In the genomic region with DNA sequence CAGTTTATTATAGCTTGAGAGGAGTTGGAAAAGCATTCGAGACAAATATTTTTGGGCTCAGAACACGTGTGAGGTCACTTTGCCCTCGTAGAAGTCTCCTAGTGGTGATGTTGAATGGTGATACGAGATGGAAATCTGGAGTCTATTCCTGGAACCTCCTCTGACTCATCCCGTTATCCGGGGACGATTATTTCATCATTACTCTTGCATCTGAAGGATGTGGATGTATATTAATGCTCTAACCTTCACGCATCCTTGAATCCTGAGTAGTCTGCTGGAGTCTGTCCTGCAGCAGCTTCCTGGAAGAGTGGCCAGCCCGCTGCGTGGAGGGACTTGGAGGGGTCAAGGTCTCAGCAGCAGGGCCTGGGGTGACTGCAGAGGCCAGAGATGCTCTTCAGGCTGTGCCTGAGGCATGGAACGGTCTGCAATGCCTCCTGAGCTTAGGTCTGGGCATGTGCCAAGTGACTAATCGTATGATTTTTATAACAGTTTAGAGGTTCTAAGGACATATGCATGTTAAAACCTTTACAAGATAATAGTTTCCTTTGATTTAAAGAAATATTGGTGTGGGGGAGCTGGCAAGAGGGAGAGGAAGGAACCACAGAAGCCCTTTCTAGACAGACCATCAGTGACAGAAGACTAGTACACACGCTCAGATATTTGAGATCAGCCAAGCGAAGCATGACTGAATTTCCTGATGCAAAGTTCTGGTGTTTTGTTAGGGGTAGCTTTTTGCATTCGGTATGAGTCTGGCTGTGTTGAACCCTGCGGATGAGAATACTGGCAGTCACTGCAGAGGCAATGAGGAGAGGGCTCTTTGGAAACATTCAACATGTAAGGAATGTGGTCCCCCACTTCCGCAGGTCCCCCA, we compare ENCODE assay signal across 13 cellular contexts.
DNase-seq lines count a peak whose midpoint lies in the region; TF ChIP-seq lines count a peak whose summit lies in the region.
"Had no signal": no experiment of that assay in that cellular context is flagged by ENCODE, and none has a peak within 500 bp of the region (broad histone marks: within the 10 kb centered on the region; RNA-seq: fewer than 3 reads in every experiment).

No MANE protein-coding gene starts in this region.

- no peak overlapping the region for H3K14ac ChIP-seq in neuronal stem cell (ENCODE audit: low read length)

- H3K9me3 Mint-ChIP-seq in HFFc6: peaks cover 5% of the 10 kb centered on the region; the same call in 1 of the 2 replicates
- peaks cover 3% of the 10 kb centered on the region for H3K9me3 Mint-ChIP-seq in activated CD4-positive, alpha-beta T cell treated with anti-CD3 and anti-CD28 coated beads, Interleukin-2, amount 10 ng/mL, durations not matched to agents 24 days and 14 days

- no peak overlapping the region for H2BK5ac ChIP-seq in neuronal stem cell (ENCODE audit: low read length)

- intact Hi-C loops in activated CD4-positive, alpha-beta T cell treated with anti-CD3 and anti-CD28 coated beads, Interleukin-2, amount 10 ng/mL, durations not matched to agents 24 days and 14 days (cut with micrococcal nuclease): no loop called here

- H3K79me1 ChIP-seq in neuronal stem cell (ENCODE audit: low read depth, low read length): no peaks in the 10 kb centered on the region

- no peaks in the 10 kb centered on the region; the same call in 1 of the 2 replicates for H3K36me3 Mint-ChIP-seq in HFFc6 (ENCODE audit: low read depth)
- no peaks in the 10 kb centered on the region for H3K36me3 Mint-ChIP-seq in activated CD4-positive, alpha-beta T cell treated with anti-CD3 and anti-CD28 coated beads, Interleukin-2, amount 10 ng/mL, durations not matched to agents 24 days and 14 days (ENCODE audit: low read depth)

- peak overlapping the region; percentile 73 for H3K27ac Mint-ChIP-seq in HFFc6
- H3K27ac Mint-ChIP-seq in activated CD4-positive, alpha-beta T cell treated with anti-CD3 and anti-CD28 coated beads, Interleukin-2, amount 10 ng/mL, durations not matched to agents 24 days and 14 days: no peak overlapping the region

- peaks cover 0 to 12% of the 10 kb centered on the region in 2 donors for H3K4me1 ChIP-seq in neuronal stem cell (ENCODE audit: control insufficient read depth in 2 of 2, insufficient read depth in 1 of 2, low read depth in 1 of 2, low read length in 2 of 2)
- H3K4me1 ChIP-seq: tibial artery had no signal

- peak overlapping the region; percentile 49 for H3K4me3 Mint-ChIP-seq in HFFc6
- H3K4me3 Mint-ChIP-seq in activated CD4-positive, alpha-beta T cell treated with anti-CD3 and anti-CD28 coated beads, Interleukin-2, amount 10 ng/mL, durations not matched to agents 24 days and 14 days: no peak overlapping the region

- H3K36me3 ChIP-seq in neuronal stem cell (replicated peaks in 1 of 2; ENCODE audit: control insufficient read depth in 2 of 2, insufficient read depth in 2 of 2, low read length in 2 of 2): no peaks in the 10 kb centered on the region
- H3K36me3 ChIP-seq: esophagus squamous epithelium, tibial artery had no signal

- H3K9ac ChIP-seq in neuronal stem cell (ENCODE audit: low read depth, low read length, poor library complexity): peak overlapping the region; percentile 50

- no peak overlapping the region for H3K4me2 ChIP-seq in neuronal stem cell (ENCODE audit: insufficient read depth, low read length, poor library complexity, severe bottlenecking)

- H3K4me1 Mint-ChIP-seq in HFFc6 (ENCODE audit: low read depth): peaks cover 26% of the 10 kb centered on the region
- no peaks in the 10 kb centered on the region for H3K4me1 Mint-ChIP-seq in activated CD4-positive, alpha-beta T cell treated with anti-CD3 and anti-CD28 coated beads, Interleukin-2, amount 10 ng/mL, durations not matched to agents 24 days and 14 days

- H3K4ac ChIP-seq in neuronal stem cell (ENCODE audit: low read length): no peak overlapping the region

- no peak overlapping the region for H2BK12ac ChIP-seq in neuronal stem cell (ENCODE audit: low read length)

- peak overlapping the region; percentile 67 for H3K18ac ChIP-seq in neuronal stem cell (ENCODE audit: low read length)

- H3K27ac ChIP-seq in neuronal stem cell (replicated peaks; ENCODE audit: low read length): no peak overlapping the region
- H3K27ac ChIP-seq: esophagus squamous epithelium, tibial artery had no signal

- H2AFZ ChIP-seq in neuronal stem cell (ENCODE audit: low read length): peak overlapping the region; percentile 69

- no CpG with 5 or more reads among the region's 17 CpGs for WGBS in neuronal stem cell (ENCODE audit: extremely low coverage in 2 of 2, insufficient read length in 2 of 2, insufficient replicate concordance in 1 of 2), 2 donors

- peak; percentile 79 for DNase-seq in GM04504 (ENCODE audit: low read depth)
- peak; percentile 87 for DNase-seq in HFFc6
- DNase-seq in neuronal stem cell (ENCODE audit: low spot score): no peak
- no peak for DNase-seq in activated T-cell treated with anti-CD3 and anti-CD28 coated beads, Interleukin-2, amount 50 U/mL, for 48 hours
- DNase-seq in activated CD4-positive, alpha-beta T cell treated with anti-CD3 and anti-CD28 coated beads, Interleukin-2, amount 10 ng/mL, durations not matched to agents 24 days and 14 days: no peak
- no peak for DNase-seq in NCI-H187 (lab: John Stamatoyannopoulos, UW)
- DNase-seq in NCI-H526 (lab: John Stamatoyannopoulos, UW): no peak
- DNase-seq: activated CD4-positive, alpha-beta T cell treated with anti-CD3 and anti-CD28 coated beads, Interleukin-2, amount 50 U/mL, for 4 hours; esophagus squamous epithelium; NCI-H2029; retina had no signal

- H4K8ac ChIP-seq in neuronal stem cell (ENCODE audit: low read depth, low read length): peak overlapping the region; percentile 50

- H2AK5ac ChIP-seq in neuronal stem cell (ENCODE audit: low read depth, low read length): no peak overlapping the region

- H3K4me3 ChIP-seq in WI38 (ENCODE audit: low read depth, low read length) (no peak overlapping the region), neuronal stem cell (ENCODE audit: low read length in 2 of 2) (no peak overlapping the region)
- H3K4me3 ChIP-seq: esophagus squamous epithelium, tibial artery had no signal

- H2BK15ac ChIP-seq in neuronal stem cell (ENCODE audit: low read length): no peak overlapping the region

- H3K27me3 Mint-ChIP-seq in HFFc6 (ENCODE audit: insufficient read depth): no peaks in the 10 kb centered on the region; the same call in 1 of the 2 replicates
- peaks cover 1% of the 10 kb centered on the region for H3K27me3 Mint-ChIP-seq in activated CD4-positive, alpha-beta T cell treated with anti-CD3 and anti-CD28 coated beads, Interleukin-2, amount 10 ng/mL, durations not matched to agents 24 days and 14 days

- H2BK120ac ChIP-seq in neuronal stem cell (ENCODE audit: low read depth, low read length): no peak overlapping the region

- H4K91ac ChIP-seq in neuronal stem cell (ENCODE audit: low read depth, low read length, poor library complexity): peak overlapping the region; percentile 59

- peaks cover 0 to 3% of the 10 kb centered on the region in 2 donors for H3K9me3 ChIP-seq in neuronal stem cell (replicated peaks in 1 of 2; ENCODE audit: control insufficient read depth in 2 of 2, insufficient read depth in 1 of 2, low read depth in 1 of 2, low read length in 2 of 2)
- H3K9me3 ChIP-seq: esophagus squamous epithelium, tibial artery had no signal

- no peaks in the 10 kb centered on the region for H3K27me3 ChIP-seq in neuronal stem cell (ENCODE audit: control insufficient read depth in 3 of 3, insufficient read depth in 3 of 3, low read depth in 1 of 3, low read length in 3 of 3)
- H3K27me3 ChIP-seq: esophagus squamous epithelium had no signal

- no peak overlapping the region for H3K23ac ChIP-seq in neuronal stem cell (ENCODE audit: low read depth, low read length, poor library complexity)

- TF ChIP-seq CTCF in HFFc6 (IDR thresholded peaks at IDR 0.05) (peak; percentile 56), WI38 (IDR thresholded peaks at IDR 0.05; ENCODE audit: low read depth, low read length) (peak; percentile 23; the same call in 1 of the 2 replicates)

Comparison
In these comparisons a context has a peak if more than half of its experiments do, and no peak if none do; other contexts are left out.
1. DNase-seq: peak in GM04504 (single experiment) and HFFc6 (single experiment); none in neuronal stem cell (single experiment), activated T-cell treated with anti-CD3 and anti-CD28 coated beads, Interleukin-2, amount 50 U/mL, for 48 hours (0 of 2), activated CD4-positive, alpha-beta T cell treated with anti-CD3 and anti-CD28 coated beads, Interleukin-2, amount 10 ng/mL, durations not matched to agents 24 days and 14 days (single experiment), NCI-H187 (0 of 2) and NCI-H526 (0 of 2).